In the genomic region with DNA sequence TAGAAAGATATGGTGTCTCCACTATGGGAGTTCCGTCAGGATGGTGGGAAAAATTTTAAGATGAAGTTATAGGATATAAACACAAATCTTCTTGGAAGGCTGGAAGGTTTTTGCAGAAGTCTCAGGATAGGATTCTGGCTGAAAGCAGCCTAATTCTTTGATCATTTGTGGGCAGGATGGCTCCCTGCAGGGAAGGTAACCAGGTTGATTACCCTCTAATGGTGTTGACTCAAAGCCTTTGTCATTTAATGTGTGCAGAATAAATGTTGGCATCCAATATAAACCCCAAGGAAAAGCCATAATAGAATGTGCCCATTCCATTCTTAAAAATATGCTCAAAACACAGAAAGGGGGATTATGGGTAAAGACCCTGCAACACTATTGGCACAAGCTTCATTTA, we compare ENCODE assay signal across 23 cellular contexts.
A peak's percentile ranks its signal among the peaks of the same experiment; 100 is the strongest.
DNase-seq lines count a peak whose midpoint lies in the region; TF ChIP-seq lines count a peak whose summit lies in the region.
"Had no signal": no experiment of that assay in that cellular context is flagged by ENCODE, and none has a peak within 500 bp of the region (broad histone marks: within the 10 kb centered on the region; RNA-seq: fewer than 3 reads in every experiment).

No MANE protein-coding gene starts in this region.

- no peaks in the 10 kb centered on the region for H3K79me2 ChIP-seq in hepatocyte

- H3K27ac ChIP-seq in HUES48 (ENCODE audit: low read depth, low read length) (peak overlapping the region; percentile 51), hepatocyte (peak overlapping the region; percentile 77)
- H3K27ac ChIP-seq: C4-2B, Peyer's patch, SK-N-MC had no signal

- H3K9ac ChIP-seq in HUES48 (ENCODE audit: low read depth, low read length): no peak overlapping the region

- H3K4me1 ChIP-seq in HUES48 (ENCODE audit: control insufficient read depth, insufficient read depth, low read length) (peaks cover 44% of the 10 kb centered on the region), hepatocyte (ENCODE audit: insufficient read depth) (peaks cover 8% of the 10 kb centered on the region)
- H3K4me1 ChIP-seq: HAP-1, Peyer's patch had no signal

- H2AFZ ChIP-seq in hepatocyte: no peak overlapping the region

- WGBS in hepatocyte (ENCODE audit: low lambda C conversion rate, missing lambda C conversion rate): 67% methylated on average over 1 of the region's 1 CpG

- H3K36me3 ChIP-seq in HUES48 (ENCODE audit: control insufficient read depth, insufficient read depth, low read length): no peaks in the 10 kb centered on the region
- no peaks in the 10 kb centered on the region for H3K36me3 ChIP-seq in hepatocyte (replicated peaks; ENCODE audit: insufficient read depth, low read depth)
- H3K36me3 ChIP-seq: HAP-1, Peyer's patch had no signal

- no peak overlapping the region for H3K4me3 ChIP-seq in HUES48 (ENCODE audit: low read depth, low read length)
- H3K4me3 ChIP-seq in hepatocyte: no peak overlapping the region
- H3K4me3 ChIP-seq: HAP-1, Peyer's patch, SK-N-MC had no signal

- no peak for TF ChIP-seq CTCF in hepatocyte (IDR thresholded peaks at IDR 0.05; ENCODE audit: poor library complexity)

- DNase-seq in ELF-1 (ENCODE audit: low read depth, low spot score) (peak; percentile 21), NCI-H748 (lab: John Stamatoyannopoulos, UW; ENCODE audit: unreplicated experiment) (peak; percentile 90), hepatocyte (ENCODE audit: low spot score) (no peak), AG20443 (ENCODE audit: low spot score) (no peak), LoVo (ENCODE audit: low spot score) (no peak), T-helper 1 cell (no peak), GDM1 (lab: John Stamatoyannopoulos, UW) (no peak)
- DNase-seq: CD8-positive, alpha-beta T cell; DMS79 treated with DMSO at 0.1 percent for 48 hours; HFFc6; IMR-90; KG1; NCI-H1436; NCI-H187; NCI-H2107; NCI-H510A; OCI-M1; Peyer's patch; SHP77 treated with DMSO at 0.1 percent for 48 hours had no signal

- H3K27me3 ChIP-seq in HUES48 (ENCODE audit: control insufficient read depth, insufficient read depth, low read length) (peaks cover 90% of the 10 kb centered on the region), hepatocyte (no peaks in the 10 kb centered on the region)
- H3K27me3 ChIP-seq: Peyer's patch had no signal

- no peaks in the 10 kb centered on the region for H4K20me1 ChIP-seq in hepatocyte (ENCODE audit: insufficient read depth, poor library complexity, severe bottlenecking)

- H3K4me2 ChIP-seq in hepatocyte: peak overlapping the region; percentile 45

- no peaks in the 10 kb centered on the region for H3K9me2 ChIP-seq in hepatocyte (replicated peaks; ENCODE audit: insufficient read depth)

- H3K9me3 ChIP-seq in HUES48 (ENCODE audit: control insufficient read depth, insufficient read depth, low read length) (no peaks in the 10 kb centered on the region), hepatocyte (ENCODE audit: low read depth) (no peaks in the 10 kb centered on the region)
- H3K9me3 ChIP-seq: HAP-1, Peyer's patch had no signal

Comparison
In these comparisons a context has a peak if more than half of its experiments do, and no peak if none do; other contexts are left out.
1. DNase-seq: peak in ELF-1 (single experiment) and NCI-H748 (single experiment); none in hepatocyte (single experiment), AG20443 (single experiment), LoVo (single experiment), T-helper 1 cell (0 of 5) and GDM1 (single experiment).